Comparison of ENCODE assay signal across 9 cellular contexts in genomic region chr9:93501406-93501805, GRCh38. TPM values are rescaled to one million over a fixed set of nuclear protein-coding genes. Genes with fewer than 3 reads are reported as not detected.
DNase-seq lines count a peak whose midpoint lies in the region; ATAC-seq and TF ChIP-seq lines count a peak whose summit lies in the region.
"Had no signal": no experiment of that assay in that cellular context is flagged by ENCODE, and none has a peak within 500 bp of the region (broad histone marks: within the 10 kb centered on the region; RNA-seq: fewer than 3 reads in every experiment).

No MANE protein-coding gene starts in this region.

- no peaks in the 10 kb centered on the region for H3K9me3 Mint-ChIP-seq in activated CD8-positive, alpha-beta T cell treated with anti-CD3 and anti-CD28 coated beads for 36 hours
- H3K9me3 Mint-ChIP-seq: nephron had no signal

- WGBS in gastroesophageal sphincter (ENCODE audit: low coverage in 1 of 2), 2 donors = 13 to 31% methylated on average over 3 to 4 of the region's 4 CpGs

- H3K36me3 Mint-ChIP-seq in activated CD8-positive, alpha-beta T cell treated with anti-CD3 and anti-CD28 coated beads for 36 hours (ENCODE audit: low read depth) = peaks cover 69% of the 10 kb centered on the region

- peak overlapping the region; percentile 49 to 68 (median 60) for H3K27ac ChIP-seq in gastroesophageal sphincter
- H3K27ac ChIP-seq in skin epidermis = peak overlapping the region in 17 of 21 experiments; percentile 18 to 76 (median 58)

- intact Hi-C loops in activated CD8-positive, alpha-beta T cell treated with anti-CD3 and anti-CD28 coated beads for 36 hours (cut with micrococcal nuclease) = no loop called here

- no peaks in the 10 kb centered on the region for H3K27me3 ChIP-seq in gastroesophageal sphincter

- TF ChIP-seq POLR2A in gastroesophageal sphincter (IDR thresholded peaks at IDR 0.05) = no peak

- peak overlapping the region; percentile 8 to 32 for H3K4me3 ChIP-seq in gastroesophageal sphincter
- peak overlapping the region in 2 of 7 experiments; percentile 15 to 26 for H3K4me3 ChIP-seq in skin epidermis

- no peak for TF ChIP-seq CTCF in activated CD8-positive, alpha-beta T cell treated with anti-CD3 and anti-CD28 coated beads for 36 hours (IDR thresholded peaks at IDR 0.05)
- TF ChIP-seq CTCF in gastroesophageal sphincter (IDR thresholded peaks at IDR 0.05) = no peak

- CTCF ChIA-PET in activated CD8-positive, alpha-beta T cell treated with anti-CD3 and anti-CD28 coated beads for 36 hours (lab: Charles Lee) = interaction anchor here (1.2 kb wide), 1 partner anchor 65 kb away, joined by 3 read pairs; no protein-coding TSS in a partner anchor

- H3K27ac Mint-ChIP-seq in activated CD8-positive, alpha-beta T cell treated with anti-CD3 and anti-CD28 coated beads for 36 hours = peak overlapping the region; percentile 78

- ATAC-seq in activated CD8-positive, alpha-beta T cell treated with anti-CD3 and anti-CD28 coated beads for 36 hours = peak; percentile 24
- no peak for ATAC-seq in gastroesophageal sphincter

- H3K36me3 ChIP-seq in gastroesophageal sphincter = peaks cover 0 to 49% of the 10 kb centered on the region in 2 donors

- DNase-seq in HCEC 1CT = peak; percentile 13
- DNase-seq in activated CD8-positive, alpha-beta T cell treated with anti-CD3 and anti-CD28 coated beads for 36 hours = no peak
- DNase-seq in 8988T = no peak
- no peak for DNase-seq in SKM-1 treated with dmso at 0.1 percent for 144 hours (lab: John Stamatoyannopoulos, UW; ENCODE audit: unreplicated experiment)
- no peak for DNase-seq in NCI-H748 (lab: John Stamatoyannopoulos, UW; ENCODE audit: unreplicated experiment)
- no peak for DNase-seq in NCI-H446 treated with DMSO at 0.1 percent for 48 hours (lab: John Stamatoyannopoulos, UW)

- POLR2A ChIA-PET in activated CD8-positive, alpha-beta T cell treated with anti-CD3 and anti-CD28 coated beads for 36 hours (lab: Charles Lee) = interaction anchor here (1.0 kb wide), 1 partner anchor 47 kb away, joined by 3 read pairs; no protein-coding TSS in a partner anchor

- H3K4me1 ChIP-seq in gastroesophageal sphincter = peaks cover 0 to 50% (median 0%) of the 10 kb centered on the region in 3 donors

- H3K9me3 ChIP-seq in gastroesophageal sphincter = no peaks in the 10 kb centered on the region

- H3K4me1 Mint-ChIP-seq in activated CD8-positive, alpha-beta T cell treated with anti-CD3 and anti-CD28 coated beads for 36 hours (ENCODE audit: low read depth) = peaks cover 44% of the 10 kb centered on the region

- H3K4me3 Mint-ChIP-seq in activated CD8-positive, alpha-beta T cell treated with anti-CD3 and anti-CD28 coated beads for 36 hours = peak overlapping the region; percentile 38

- no peak for TF ChIP-seq EP300 in gastroesophageal sphincter (IDR thresholded peaks at IDR 0.05)

- no peaks in the 10 kb centered on the region for H3K27me3 Mint-ChIP-seq in activated CD8-positive, alpha-beta T cell treated with anti-CD3 and anti-CD28 coated beads for 36 hours

RNA-seq across cellular contexts. Expression of gene FAM120AOS, which starts 48.0 kb away (rescaled TPM):
- total RNA-seq in activated CD8-positive, alpha-beta T cell treated with anti-CD3 and anti-CD28 coated beads for 36 hours = 10 to 100 TPM; 32.8 to 36.4 TPM
- 10 to 100 TPM; 51.7 to 80.3 (median 58.4) TPM for total RNA-seq in gastroesophageal sphincter

RNA-seq across cellular contexts. Expression of gene FAM120A, which starts 49.9 kb away (rescaled TPM):
- total RNA-seq in activated CD8-positive, alpha-beta T cell treated with anti-CD3 and anti-CD28 coated beads for 36 hours = 100 to 1,000 TPM; 121 to 125 TPM
- total RNA-seq in gastroesophageal sphincter = 100 to 1,000 TPM in 1 of 4 donors, 10 to 100 TPM in 3; 68.6 to 116 (median 75.7) TPM
